In the genomic region with DNA sequence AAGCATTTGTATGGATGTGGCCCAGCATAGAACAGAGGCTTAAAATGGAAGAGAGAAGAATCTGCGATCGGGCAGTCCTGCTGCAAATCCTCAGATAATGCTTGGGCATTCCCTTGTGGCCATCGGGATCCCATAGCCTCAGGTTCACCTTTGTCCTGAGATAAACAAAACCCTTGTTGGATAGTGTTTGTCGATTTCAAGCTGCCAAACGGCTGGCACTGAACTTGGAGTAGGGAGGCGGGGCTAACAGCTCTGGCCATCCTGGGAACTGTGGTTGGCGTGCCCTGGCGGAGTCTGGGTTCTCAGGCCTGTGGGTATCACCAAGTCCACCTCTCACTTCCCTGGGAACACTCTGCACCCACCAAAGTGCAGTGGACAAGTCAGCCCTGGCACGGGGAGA, we compare ENCODE assay signal across 1 cellular context.
TF ChIP-seq lines count a peak whose summit lies in the region.

No MANE protein-coding gene starts in this region.

TF ChIP-seq in HepG2, 621 proteins besides CTCF, POLR2A, EP300 and RAD21:
- TF ChIP-seq ZNF468 (CRISPR knock-in tag; IDR thresholded peaks at IDR 0.05), result no peak
- TF ChIP-seq BCL6 (CRISPR knock-in tag; IDR thresholded peaks at IDR 0.05), result peak; percentile 50
- peak; percentile 68 for TF ChIP-seq RARA (CRISPR knock-in tag; IDR thresholded peaks at IDR 0.05)
- no peak for TF ChIP-seq HDAC2 (CRISPR knock-in tag; IDR thresholded peaks at IDR 0.05)
- TF ChIP-seq RXRA (CRISPR knock-in tag; IDR thresholded peaks at IDR 0.05), result peak; percentile 23; the same call in 1 of the 2 replicates
- peak; percentile 16; the same call in 1 of the 2 replicates for TF ChIP-seq TFAP4 (IDR thresholded peaks at IDR 0.05; ENCODE audit: borderline replicate concordance, low read depth)
- TF ChIP-seq HNRNPL (IDR thresholded peaks at IDR 0.05; ENCODE audit: low read depth, low read length), result 0 out of 2 replicates have a peak, but pooled peaks have one; percentile 46
